9 cellular contexts compared by ENCODE assay signal in genomic region chr12:116406529-116406928, GRCh38.
DNase-seq lines count a peak whose midpoint lies in the region; ATAC-seq and TF ChIP-seq lines count a peak whose summit lies in the region.
"Had no signal": no experiment of that assay in that cellular context is flagged by ENCODE, and none has a peak within 500 bp of the region (broad histone marks: within the 10 kb centered on the region; RNA-seq: fewer than 3 reads in every experiment).

No MANE protein-coding gene starts in this region.

- CTCF ChIA-PET in CD4-positive, alpha-beta memory T cell (lab: Charles Lee; ENCODE audit: partially characterized antibody), result no interaction called here
- CTCF ChIA-PET in activated CD4-positive, alpha-beta T cell treated with anti-CD3 and anti-CD28 coated beads, Interleukin-2, amount 10 ng/mL, durations not matched to agents 7 days and 5 days (lab: Charles Lee), result interaction anchor here (1.1 to 1.5 kb wide), 3 partner anchors 8 to 173 kb away, joined by 3 to 4 read pairs (median 4); no protein-coding TSS in a partner anchor

- DNase-seq in AG08396 (ENCODE audit: low spot score) (peak; percentile 74), HuH-7.5 (ENCODE audit: low spot score) (peak; percentile 75), body of pancreas (peak; percentile 45 to 79 (median 62)), DMS53 treated with DMSO at 0.1 percent for 48 hours (lab: John Stamatoyannopoulos, UW; ENCODE audit: unreplicated experiment) (no peak)
- no peak for DNase-seq in CD4-positive, alpha-beta memory T cell
- DNase-seq in central memory CD4-positive, alpha-beta T cell, result no peak
- DNase-seq in activated CD4-positive, alpha-beta T cell treated with anti-CD3 and anti-CD28 coated beads, Interleukin-2, amount 10 ng/mL, durations not matched to agents 7 days and 5 days, result no peak
- DNase-seq: naive B cell had no signal

- no peak overlapping the region for H3K9ac ChIP-seq in liver (ENCODE audit: low read depth in 1 of 2, low read length in 2 of 2)

- no peaks in the 10 kb centered on the region for H3K36me3 ChIP-seq in body of pancreas (replicated peaks in 1 of 2; ENCODE audit: insufficient read depth in 1 of 2, low read depth in 2 of 2)
- H3K36me3 ChIP-seq in liver (ENCODE audit: control insufficient read depth in 4 of 4, insufficient read depth in 3 of 4, low read depth in 1 of 4, low read length in 3 of 4), result no peaks in the 10 kb centered on the region
- H3K36me3 ChIP-seq in CD4-positive, alpha-beta memory T cell (ENCODE audit: insufficient read depth, low read length), result no peaks in the 10 kb centered on the region

- peak; percentile 76 to 84 for TF ChIP-seq RAD21 in liver (IDR thresholded peaks at IDR 0.05)

- H3K9me3 Mint-ChIP-seq in CD4-positive, alpha-beta memory T cell, result peaks cover 0 to 2% (median 0%) of the 10 kb centered on the region in 8 donors
- peaks cover 4% of the 10 kb centered on the region for H3K9me3 Mint-ChIP-seq in activated CD4-positive, alpha-beta T cell treated with anti-CD3 and anti-CD28 coated beads, Interleukin-2, amount 10 ng/mL, durations not matched to agents 7 days and 5 days

- H3K4me3 ChIP-seq in body of pancreas (no peak overlapping the region), liver (ENCODE audit: low read depth in 1 of 3, low read length in 3 of 3) (no peak overlapping the region)
- H3K4me3 ChIP-seq in CD4-positive, alpha-beta memory T cell (ENCODE audit: low read length in 2 of 2), result no peak overlapping the region

- peaks cover 0 to 13% (median 3%) of the 10 kb centered on the region in 4 donors for H3K4me1 Mint-ChIP-seq in CD4-positive, alpha-beta memory T cell
- H3K4me1 Mint-ChIP-seq in activated CD4-positive, alpha-beta T cell treated with anti-CD3 and anti-CD28 coated beads, Interleukin-2, amount 10 ng/mL, durations not matched to agents 7 days and 5 days, result peaks cover 3% of the 10 kb centered on the region

- intact Hi-C loops in body of pancreas (cut with DNase I), result no loop called here
- intact Hi-C loops in CD4-positive, alpha-beta memory T cell (cut with micrococcal nuclease), result no loop called here

- WGBS in body of pancreas, 2 donors, result 32 to 65% methylated on average over 3 of the region's 3 CpGs
- WGBS in liver, result 10% methylated on average over 3 of the region's 3 CpGs

- H3K27ac ChIP-seq in body of pancreas (no peak overlapping the region), liver (ENCODE audit: low read depth in 1 of 2, low read length in 2 of 2) (peak overlapping the region in 1 of 2 donors; percentile 21)
- no peak overlapping the region for H3K27ac ChIP-seq in CD4-positive, alpha-beta memory T cell (ENCODE audit: low read depth, low read length)

- H3K27me3 ChIP-seq in body of pancreas, result no peaks in the 10 kb centered on the region
- no peaks in the 10 kb centered on the region for H3K27me3 ChIP-seq in liver (ENCODE audit: control insufficient read depth in 4 of 4, insufficient read depth in 4 of 4, low read length in 3 of 4)
- H3K27me3 ChIP-seq in CD4-positive, alpha-beta memory T cell (ENCODE audit: insufficient read depth, low read length), result no peaks in the 10 kb centered on the region

- POLR2A ChIA-PET in CD4-positive, alpha-beta memory T cell (lab: Charles Lee; ENCODE audit: partially characterized antibody), result no interaction called here
- POLR2A ChIA-PET in activated CD4-positive, alpha-beta T cell treated with anti-CD3 and anti-CD28 coated beads, Interleukin-2, amount 10 ng/mL, durations not matched to agents 7 days and 5 days (lab: Charles Lee), result interaction anchor here (0.6 kb wide), 1 partner anchor 18 kb away, joined by 9 read pairs; no protein-coding TSS in a partner anchor

- H3K9me3 ChIP-seq in body of pancreas, result no peaks in the 10 kb centered on the region
- no peaks in the 10 kb centered on the region for H3K9me3 ChIP-seq in liver (ENCODE audit: control insufficient read depth in 4 of 4, low read length in 3 of 4)
- H3K9me3 ChIP-seq in CD4-positive, alpha-beta memory T cell (ENCODE audit: control insufficient read depth in 1 of 2, low read length in 2 of 2), result no peaks in the 10 kb centered on the region

- H3K36me3 Mint-ChIP-seq in CD4-positive, alpha-beta memory T cell, result no peaks in the 10 kb centered on the region
- H3K36me3 Mint-ChIP-seq in activated CD4-positive, alpha-beta T cell treated with anti-CD3 and anti-CD28 coated beads, Interleukin-2, amount 10 ng/mL, durations not matched to agents 7 days and 5 days (ENCODE audit: low read depth), result no peaks in the 10 kb centered on the region
- H3K36me3 Mint-ChIP-seq: naive B cell had no signal

- TF ChIP-seq CTCF in body of pancreas (IDR thresholded peaks at IDR 0.05) (no peak), liver (IDR thresholded peaks at IDR 0.05; ENCODE audit: low read depth, low read length, missing input control) (peak; percentile 20)

- no peak for TF ChIP-seq POLR2A in body of pancreas (IDR thresholded peaks at IDR 0.05)

- peak; percentile 42 for ATAC-seq in body of pancreas

- peaks cover 0 to under 1% of the 10 kb centered on the region in 2 donors for H3K27me3 Mint-ChIP-seq in CD4-positive, alpha-beta memory T cell
- no peaks in the 10 kb centered on the region for H3K27me3 Mint-ChIP-seq in activated CD4-positive, alpha-beta T cell treated with anti-CD3 and anti-CD28 coated beads, Interleukin-2, amount 10 ng/mL, durations not matched to agents 7 days and 5 days
- H3K27me3 Mint-ChIP-seq: naive B cell had no signal

- H3K4me1 ChIP-seq in body of pancreas, result no peaks in the 10 kb centered on the region
- H3K4me1 ChIP-seq in liver (ENCODE audit: control insufficient read depth in 4 of 4, insufficient read depth in 4 of 4, low read length in 3 of 4), result peaks cover 0 to 26% (median 20%) of the 10 kb centered on the region in 4 donors
- H3K4me1 ChIP-seq in CD4-positive, alpha-beta memory T cell (ENCODE audit: insufficient read depth, low read length), result no peaks in the 10 kb centered on the region

- H3K27ac Mint-ChIP-seq in CD4-positive, alpha-beta memory T cell, result no peak overlapping the region
- H3K27ac Mint-ChIP-seq in activated CD4-positive, alpha-beta T cell treated with anti-CD3 and anti-CD28 coated beads, Interleukin-2, amount 10 ng/mL, durations not matched to agents 7 days and 5 days, result no peak overlapping the region

- no peak overlapping the region for H3K4me3 Mint-ChIP-seq in CD4-positive, alpha-beta memory T cell
- H3K4me3 Mint-ChIP-seq in activated CD4-positive, alpha-beta T cell treated with anti-CD3 and anti-CD28 coated beads, Interleukin-2, amount 10 ng/mL, durations not matched to agents 7 days and 5 days, result no peak overlapping the region
- H3K4me3 Mint-ChIP-seq: naive B cell had no signal

TF ChIP-seq in liver, 16 proteins besides CTCF, POLR2A, EP300 and RAD21 (continues in another document):
- TF ChIP-seq YY1 (IDR thresholded peaks at IDR 0.05) (peak; percentile 81), EGR1 (IDR thresholded peaks at IDR 0.05; ENCODE audit: low read depth in 2 of 2) (peak; percentile 17 to 94), ZBTB33 (IDR thresholded peaks at IDR 0.05) (no peak), NR2F2 (IDR thresholded peaks at IDR 0.05) (peak; percentile 93), TAF1 (conservative IDR thresholded peaks at IDR 0.05) (no peak), FOXA1 (IDR thresholded peaks at IDR 0.05) (peak; percentile 45), FOXA2 (IDR thresholded peaks at IDR 0.05) (peak; percentile 54), SP1 (IDR thresholded peaks at IDR 0.05) (peak; percentile 78), HNF4G (IDR thresholded peaks at IDR 0.05) (peak; percentile 68), GABPA (IDR thresholded peaks at IDR 0.05 in 1 of 2, conservative IDR thresholded peaks at IDR 0.05 in 1 of 2) (peak in 1 of 2 donors; percentile 56), RXRA (IDR thresholded peaks at IDR 0.05) (peak; percentile 88 to 95), HNF4A (conservative IDR thresholded peaks at IDR 0.05) (peak; percentile 84 to 92), JUND (IDR thresholded peaks at IDR 0.05) (peak; percentile 54 to 87)
- TF ChIP-seq, protein P1, sequence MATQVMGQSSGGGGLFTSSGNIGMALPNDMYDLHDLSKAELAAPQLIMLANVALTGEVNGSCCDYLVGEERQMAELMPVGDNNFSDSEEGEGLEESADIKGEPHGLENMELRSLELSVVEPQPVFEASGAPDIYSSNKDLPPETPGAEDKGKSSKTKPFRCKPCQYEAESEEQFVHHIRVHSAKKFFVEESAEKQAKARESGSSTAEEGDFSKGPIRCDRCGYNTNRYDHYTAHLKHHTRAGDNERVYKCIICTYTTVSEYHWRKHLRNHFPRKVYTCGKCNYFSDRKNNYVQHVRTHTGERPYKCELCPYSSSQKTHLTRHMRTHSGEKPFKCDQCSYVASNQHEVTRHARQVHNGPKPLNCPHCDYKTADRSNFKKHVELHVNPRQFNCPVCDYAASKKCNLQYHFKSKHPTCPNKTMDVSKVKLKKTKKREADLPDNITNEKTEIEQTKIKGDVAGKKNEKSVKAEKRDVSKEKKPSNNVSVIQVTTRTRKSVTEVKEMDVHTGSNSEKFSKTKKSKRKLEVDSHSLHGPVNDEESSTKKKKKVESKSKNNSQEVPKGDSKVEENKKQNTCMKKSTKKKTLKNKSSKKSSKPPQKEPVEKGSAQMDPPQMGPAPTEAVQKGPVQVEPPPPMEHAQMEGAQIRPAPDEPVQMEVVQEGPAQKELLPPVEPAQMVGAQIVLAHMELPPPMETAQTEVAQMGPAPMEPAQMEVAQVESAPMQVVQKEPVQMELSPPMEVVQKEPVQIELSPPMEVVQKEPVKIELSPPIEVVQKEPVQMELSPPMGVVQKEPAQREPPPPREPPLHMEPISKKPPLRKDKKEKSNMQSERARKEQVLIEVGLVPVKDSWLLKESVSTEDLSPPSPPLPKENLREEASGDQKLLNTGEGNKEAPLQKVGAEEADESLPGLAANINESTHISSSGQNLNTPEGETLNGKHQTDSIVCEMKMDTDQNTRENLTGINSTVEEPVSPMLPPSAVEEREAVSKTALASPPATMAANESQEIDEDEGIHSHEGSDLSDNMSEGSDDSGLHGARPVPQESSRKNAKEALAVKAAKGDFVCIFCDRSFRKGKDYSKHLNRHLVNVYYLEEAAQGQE (IDR thresholded peaks at IDR 0.05), result peak; percentile 55

Comparison
In these comparisons a context has a peak if more than half of its experiments do, and no peak if none do; other contexts are left out.
1. DNase-seq: peak in AG08396 (single experiment), HuH-7.5 (single experiment) and body of pancreas (4 of 4); none in DMS53 treated with DMSO at 0.1 percent for 48 hours (single experiment), CD4-positive, alpha-beta memory T cell (0 of 5), central memory CD4-positive, alpha-beta T cell (single experiment) and activated CD4-positive, alpha-beta T cell treated with anti-CD3 and anti-CD28 coated beads, Interleukin-2, amount 10 ng/mL, durations not matched to agents 7 days and 5 days (single experiment).